24 cellular contexts compared by ENCODE assay signal in the genomic region with DNA sequence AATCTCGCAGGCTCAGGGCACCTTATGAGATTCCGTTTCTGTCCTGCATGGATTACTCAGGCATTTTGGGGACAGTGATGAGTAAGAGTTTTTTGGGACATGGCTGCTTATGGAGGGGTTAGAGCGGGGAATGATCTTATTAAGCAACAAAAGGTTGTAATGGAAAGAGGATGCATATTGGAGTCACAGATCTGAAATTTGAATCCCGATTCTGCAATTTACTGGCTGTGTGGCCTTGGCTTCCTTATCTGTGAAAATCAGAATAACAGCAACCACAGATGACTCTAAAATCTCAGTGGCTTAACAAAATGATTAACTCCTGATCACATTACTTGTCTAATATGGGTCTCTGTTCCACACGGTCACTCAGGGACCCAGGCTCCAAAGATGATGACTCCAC.
"Had no signal": no experiment of that assay in that cellular context is flagged by ENCODE, and none has a peak within 500 bp of the region (broad histone marks: within the 10 kb centered on the region; RNA-seq: fewer than 3 reads in every experiment).

No MANE protein-coding gene starts in this region.

- H3K27me3 ChIP-seq: ascending aorta had no signal

- H3K4me3 Mint-ChIP-seq: dendritic cell treated with granulocyte-macrophage colony-stimulating factor and Interleukin-4, amounts not matched to agents 40 ng/mL and 50 ng/mL, for 4 days; natural killer cell treated with Interleukin-12 subunit alpha and Interleukin-12 subunit beta and Interleukin-15 and Interleukin-18, amount 100 ng/mL, for 72 hours; stimulated activated naive CD8-positive, alpha-beta T cell treated with anti-CD3 and anti-CD28 coated beads, Interleukin-15, Interleukin-2, amounts not matched to agents 100 ng/mL and 50 ng/mL, for 24 hours had no signal

- H3K4me3 ChIP-seq: ascending aorta, breast epithelium, lung, SJSA1, skin epidermis had no signal

- DNase-seq: activated CD4-positive, alpha-beta T cell treated with anti-CD3 and anti-CD28 coated beads, Interleukin-2, amount 50 U/mL, for 1 hour; activated CD4-positive, CD25-positive, alpha-beta regulatory T cell treated with anti-CD3 and anti-CD28 coated beads, Interleukin-2, amount 50 U/mL, for 72 hours; activated CD8-positive, alpha-beta memory T cell treated with anti-CD3 and anti-CD28 coated beads for 24 hours; activated CD8-positive, alpha-beta memory T cell treated with anti-CD3 and anti-CD28 coated beads, Interleukin-2, amount 50 U/mL, for 48 hours; activated effector memory CD4-positive, alpha-beta T cell treated with Interleukin-2 at 50 U/mL for 16 hours; activated naive CD4-positive, alpha-beta T cell treated with anti-CD3 and anti-CD28 coated beads, Interleukin-2, amount 50 U/mL, for 16 hours; activated T-cell treated with anti-CD3 and anti-CD28 coated beads, Interleukin-2, amount 50 U/mL, for 48 hours; effector memory CD4-positive, alpha-beta T cell; foreskin fibroblast; occipital lobe; stimulated activated CD4-positive, alpha-beta T cell treated with anti-CD3 and anti-CD28 coated beads, Interleukin-15, amount 100 ng/mL, for 24 hours; stimulated activated CD4-positive, alpha-beta T cell treated with anti-CD3 and anti-CD28 coated beads, Interleukin-2, amount 100 ng/mL, for 48 hours; SW 1271; T-helper 2 cell had no signal

- H3K27ac Mint-ChIP-seq: dendritic cell treated with granulocyte-macrophage colony-stimulating factor and Interleukin-4, amounts not matched to agents 40 ng/mL and 50 ng/mL, for 4 days; natural killer cell treated with Interleukin-12 subunit alpha and Interleukin-12 subunit beta and Interleukin-15 and Interleukin-18, amount 100 ng/mL, for 72 hours; stimulated activated naive CD8-positive, alpha-beta T cell treated with anti-CD3 and anti-CD28 coated beads, Interleukin-15, Interleukin-2, amounts not matched to agents 100 ng/mL and 50 ng/mL, for 24 hours; type B pancreatic cell had no signal

- ATAC-seq: natural killer cell treated with Interleukin-12 subunit alpha and Interleukin-12 subunit beta and Interleukin-15 and Interleukin-18, amount 100 ng/mL, for 72 hours had no signal

- H3K9me3 Mint-ChIP-seq: dendritic cell treated with granulocyte-macrophage colony-stimulating factor and Interleukin-4, amounts not matched to agents 40 ng/mL and 50 ng/mL, for 4 days; natural killer cell treated with Interleukin-12 subunit alpha and Interleukin-12 subunit beta and Interleukin-15 and Interleukin-18, amount 100 ng/mL, for 72 hours; stimulated activated naive CD8-positive, alpha-beta T cell treated with anti-CD3 and anti-CD28 coated beads, Interleukin-15, Interleukin-2, amounts not matched to agents 100 ng/mL and 50 ng/mL, for 24 hours; type B pancreatic cell had no signal

- H3K36me3 Mint-ChIP-seq: natural killer cell treated with Interleukin-12 subunit alpha and Interleukin-12 subunit beta and Interleukin-15 and Interleukin-18, amount 100 ng/mL, for 72 hours had no signal

- H3K36me3 ChIP-seq: ascending aorta, breast epithelium, SJSA1 had no signal

- H3K27ac ChIP-seq: ascending aorta, breast epithelium, SJSA1, VCaP had no signal

- H3K9me3 ChIP-seq: ascending aorta, breast epithelium, SJSA1 had no signal
